ENCODE assay signal across 1 cellular context in genomic region chr11:57440744-57441414, GRCh38.
TF ChIP-seq lines count a peak whose summit lies in the region.

No MANE protein-coding gene starts in this region.

TF ChIP-seq in HepG2, 621 proteins besides CTCF, POLR2A, EP300 and RAD21 (continued from another document and continues in another):
- TF ChIP-seq NFAT5 (CRISPR knock-in tag; IDR thresholded peaks at IDR 0.05) = no peak
- no peak for TF ChIP-seq ZNF30 (CRISPR knock-in tag; IDR thresholded peaks at IDR 0.05)
- no peak for TF ChIP-seq ZNF879 (CRISPR knock-in tag; IDR thresholded peaks at IDR 0.05)
- TF ChIP-seq MYC (CRISPR knock-in tag; IDR thresholded peaks at IDR 0.05; ENCODE audit: borderline replicate concordance) = no peak
- TF ChIP-seq STAG1 (CRISPR knock-in tag; IDR thresholded peaks at IDR 0.05) = no peak
- TF ChIP-seq ZNF234 (CRISPR knock-in tag; conservative IDR thresholded peaks at IDR 0.05) = no peak
- TF ChIP-seq, protein P1, sequence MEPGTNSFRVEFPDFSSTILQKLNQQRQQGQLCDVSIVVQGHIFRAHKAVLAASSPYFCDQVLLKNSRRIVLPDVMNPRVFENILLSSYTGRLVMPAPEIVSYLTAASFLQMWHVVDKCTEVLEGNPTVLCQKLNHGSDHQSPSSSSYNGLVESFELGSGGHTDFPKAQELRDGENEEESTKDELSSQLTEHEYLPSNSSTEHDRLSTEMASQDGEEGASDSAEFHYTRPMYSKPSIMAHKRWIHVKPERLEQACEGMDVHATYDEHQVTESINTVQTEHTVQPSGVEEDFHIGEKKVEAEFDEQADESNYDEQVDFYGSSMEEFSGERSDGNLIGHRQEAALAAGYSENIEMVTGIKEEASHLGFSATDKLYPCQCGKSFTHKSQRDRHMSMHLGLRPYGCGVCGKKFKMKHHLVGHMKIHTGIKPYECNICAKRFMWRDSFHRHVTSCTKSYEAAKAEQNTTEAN (CRISPR knock-in tag; conservative IDR thresholded peaks at IDR 0.05) = no peak
- no peak for TF ChIP-seq SIX4 (CRISPR knock-in tag; IDR thresholded peaks at IDR 0.05)
- no peak for TF ChIP-seq MTERF4 (CRISPR knock-in tag; IDR thresholded peaks at IDR 0.05)
- no peak for TF ChIP-seq ZNF256 (CRISPR knock-in tag; conservative IDR thresholded peaks at IDR 0.05)
- TF ChIP-seq NR2C2 (CRISPR knock-in tag; IDR thresholded peaks at IDR 0.05; ENCODE audit: borderline replicate concordance) = no peak
- TF ChIP-seq ZNF614 (CRISPR knock-in tag; IDR thresholded peaks at IDR 0.05; ENCODE audit: borderline replicate concordance) = 0 out of 2 replicates have a peak, but pooled peaks have one; percentile 73
- TF ChIP-seq ZNF335 (CRISPR knock-in tag; IDR thresholded peaks at IDR 0.05) = no peak
- no peak for TF ChIP-seq AGO1 (IDR thresholded peaks at IDR 0.05; ENCODE audit: low read depth, low read length, poor library complexity, severe bottlenecking)
- no peak for TF ChIP-seq ZNF883 (CRISPR knock-in tag; IDR thresholded peaks at IDR 0.05; ENCODE audit: not compliant biosample characterization)
- TF ChIP-seq KLF13 (CRISPR knock-in tag; IDR thresholded peaks at IDR 0.05) = no peak
- TF ChIP-seq, protein P2, sequence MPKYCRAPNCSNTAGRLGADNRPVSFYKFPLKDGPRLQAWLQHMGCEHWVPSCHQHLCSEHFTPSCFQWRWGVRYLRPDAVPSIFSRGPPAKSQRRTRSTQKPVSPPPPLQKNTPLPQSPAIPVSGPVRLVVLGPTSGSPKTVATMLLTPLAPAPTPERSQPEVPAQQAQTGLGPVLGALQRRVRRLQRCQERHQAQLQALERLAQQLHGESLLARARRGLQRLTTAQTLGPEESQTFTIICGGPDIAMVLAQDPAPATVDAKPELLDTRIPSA (CRISPR knock-in tag; IDR thresholded peaks at IDR 0.05; ENCODE audit: borderline replicate concordance) = no peak
- TF ChIP-seq CBFB (CRISPR knock-in tag; IDR thresholded peaks at IDR 0.05) = no peak
- TF ChIP-seq ZBTB7B (CRISPR knock-in tag; IDR thresholded peaks at IDR 0.05) = 0 out of 2 replicates have a peak, but pooled peaks have one; percentile 22
- TF ChIP-seq CC2D1A (CRISPR knock-in tag; IDR thresholded peaks at IDR 0.05) = no peak
- TF ChIP-seq ZZZ3 (CRISPR knock-in tag; IDR thresholded peaks at IDR 0.05; ENCODE audit: borderline replicate concordance) = no peak
- no peak for TF ChIP-seq ZNF552 (CRISPR knock-in tag; IDR thresholded peaks at IDR 0.05; ENCODE audit: borderline replicate concordance)
- peak; percentile 62 for TF ChIP-seq ZNF501 (CRISPR knock-in tag; IDR thresholded peaks at IDR 0.05)
- TF ChIP-seq ZNF292 (CRISPR knock-in tag; IDR thresholded peaks at IDR 0.05; ENCODE audit: borderline replicate concordance, low read depth) = no peak; the same call in 1 of the 2 replicates
- TF ChIP-seq AKAP8 (CRISPR knock-in tag; IDR thresholded peaks at IDR 0.05) = no peak
- TF ChIP-seq, protein P3, sequence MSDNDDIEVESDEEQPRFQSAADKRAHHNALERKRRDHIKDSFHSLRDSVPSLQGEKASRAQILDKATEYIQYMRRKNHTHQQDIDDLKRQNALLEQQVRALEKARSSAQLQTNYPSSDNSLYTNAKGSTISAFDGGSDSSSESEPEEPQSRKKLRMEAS (IDR thresholded peaks at IDR 0.05) = no peak; the same call in 1 of the 2 replicates
- TF ChIP-seq, protein P4, sequence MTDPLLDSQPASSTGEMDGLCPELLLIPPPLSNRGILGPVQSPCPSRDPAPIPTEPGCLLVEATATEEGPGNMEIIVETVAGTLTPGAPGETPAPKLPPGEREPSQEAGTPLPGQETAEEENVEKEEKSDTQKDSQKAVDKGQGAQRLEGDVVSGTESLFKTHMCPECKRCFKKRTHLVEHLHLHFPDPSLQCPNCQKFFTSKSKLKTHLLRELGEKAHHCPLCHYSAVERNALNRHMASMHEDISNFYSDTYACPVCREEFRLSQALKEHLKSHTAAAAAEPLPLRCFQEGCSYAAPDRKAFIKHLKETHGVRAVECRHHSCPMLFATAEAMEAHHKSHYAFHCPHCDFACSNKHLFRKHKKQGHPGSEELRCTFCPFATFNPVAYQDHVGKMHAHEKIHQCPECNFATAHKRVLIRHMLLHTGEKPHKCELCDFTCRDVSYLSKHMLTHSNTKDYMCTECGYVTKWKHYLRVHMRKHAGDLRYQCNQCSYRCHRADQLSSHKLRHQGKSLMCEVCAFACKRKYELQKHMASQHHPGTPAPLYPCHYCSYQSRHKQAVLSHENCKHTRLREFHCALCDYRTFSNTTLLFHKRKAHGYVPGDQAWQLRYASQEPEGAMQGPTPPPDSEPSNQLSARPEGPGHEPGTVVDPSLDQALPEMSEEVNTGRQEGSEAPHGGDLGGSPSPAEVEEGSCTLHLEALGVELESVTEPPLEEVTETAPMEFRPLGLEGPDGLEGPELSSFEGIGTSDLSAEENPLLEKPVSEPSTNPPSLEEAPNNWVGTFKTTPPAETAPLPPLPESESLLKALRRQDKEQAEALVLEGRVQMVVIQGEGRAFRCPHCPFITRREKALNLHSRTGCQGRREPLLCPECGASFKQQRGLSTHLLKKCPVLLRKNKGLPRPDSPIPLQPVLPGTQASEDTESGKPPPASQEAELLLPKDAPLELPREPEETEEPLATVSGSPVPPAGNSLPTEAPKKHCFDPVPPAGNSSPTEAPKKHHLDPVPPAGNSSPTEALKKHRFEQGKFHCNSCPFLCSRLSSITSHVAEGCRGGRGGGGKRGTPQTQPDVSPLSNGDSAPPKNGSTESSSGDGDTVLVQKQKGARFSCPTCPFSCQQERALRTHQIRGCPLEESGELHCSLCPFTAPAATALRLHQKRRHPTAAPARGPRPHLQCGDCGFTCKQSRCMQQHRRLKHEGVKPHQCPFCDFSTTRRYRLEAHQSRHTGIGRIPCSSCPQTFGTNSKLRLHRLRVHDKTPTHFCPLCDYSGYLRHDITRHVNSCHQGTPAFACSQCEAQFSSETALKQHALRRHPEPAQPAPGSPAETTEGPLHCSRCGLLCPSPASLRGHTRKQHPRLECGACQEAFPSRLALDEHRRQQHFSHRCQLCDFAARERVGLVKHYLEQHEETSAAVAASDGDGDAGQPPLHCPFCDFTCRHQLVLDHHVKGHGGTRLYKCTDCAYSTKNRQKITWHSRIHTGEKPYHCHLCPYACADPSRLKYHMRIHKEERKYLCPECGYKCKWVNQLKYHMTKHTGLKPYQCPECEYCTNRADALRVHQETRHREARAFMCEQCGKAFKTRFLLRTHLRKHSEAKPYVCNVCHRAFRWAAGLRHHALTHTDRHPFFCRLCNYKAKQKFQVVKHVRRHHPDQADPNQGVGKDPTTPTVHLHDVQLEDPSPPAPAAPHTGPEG (CRISPR knock-in tag; IDR thresholded peaks at IDR 0.05) = no peak
- no peak for TF ChIP-seq YEATS4 (CRISPR knock-in tag; IDR thresholded peaks at IDR 0.05; ENCODE audit: borderline replicate concordance)
- no peak for TF ChIP-seq NONO (IDR thresholded peaks at IDR 0.05)
- TF ChIP-seq NONO (CRISPR knock-in tag; conservative IDR thresholded peaks at IDR 0.05) = peak; percentile 31; the same call in 1 of the 2 replicates
- TF ChIP-seq YEATS2 (CRISPR knock-in tag; IDR thresholded peaks at IDR 0.05; ENCODE audit: borderline replicate concordance) = no peak
- no peak for TF ChIP-seq NFIB (CRISPR knock-in tag; IDR thresholded peaks at IDR 0.05; ENCODE audit: borderline replicate concordance)
- no peak for TF ChIP-seq ZNF605 (CRISPR knock-in tag; IDR thresholded peaks at IDR 0.05)
- TF ChIP-seq ZFAT (CRISPR knock-in tag; conservative IDR thresholded peaks at IDR 0.05) = no peak
- no peak for TF ChIP-seq ZKSCAN5 (CRISPR knock-in tag; IDR thresholded peaks at IDR 0.05)
- TF ChIP-seq NPAS2 (CRISPR knock-in tag; IDR thresholded peaks at IDR 0.05; ENCODE audit: borderline replicate concordance) = no peak
- no peak for TF ChIP-seq ZNF878 (CRISPR knock-in tag; IDR thresholded peaks at IDR 0.05)
- TF ChIP-seq, protein P5, sequence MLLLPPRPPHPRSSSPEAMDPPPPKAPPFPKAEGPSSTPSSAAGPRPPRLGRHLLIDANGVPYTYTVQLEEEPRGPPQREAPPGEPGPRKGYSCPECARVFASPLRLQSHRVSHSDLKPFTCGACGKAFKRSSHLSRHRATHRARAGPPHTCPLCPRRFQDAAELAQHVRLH (CRISPR knock-in tag; IDR thresholded peaks at IDR 0.05; ENCODE audit: borderline replicate concordance, low read depth) = no peak
- TF ChIP-seq NFYC (CRISPR knock-in tag; IDR thresholded peaks at IDR 0.05) = no peak
- peak; percentile 34; the same call in 1 of the 2 replicates for TF ChIP-seq SKIL (CRISPR knock-in tag; IDR thresholded peaks at IDR 0.05; ENCODE audit: borderline replicate concordance)
- TF ChIP-seq HOXD1 (CRISPR knock-in tag; IDR thresholded peaks at IDR 0.05) = no peak
- no peak for TF ChIP-seq ZNF577 (CRISPR knock-in tag; IDR thresholded peaks at IDR 0.05; ENCODE audit: borderline replicate concordance, low read depth)
- 0 out of 2 replicates have a peak, but pooled peaks have one; percentile 22 for TF ChIP-seq ARID2 (CRISPR knock-in tag; IDR thresholded peaks at IDR 0.05; ENCODE audit: borderline replicate concordance)
- no peak for TF ChIP-seq ZNF513 (CRISPR knock-in tag; conservative IDR thresholded peaks at IDR 0.05)
- TF ChIP-seq ZNF670 (CRISPR knock-in tag; IDR thresholded peaks at IDR 0.05; ENCODE audit: borderline replicate concordance) = no peak
- 0 out of 2 replicates have a peak, but pooled peaks have one; percentile 19 for TF ChIP-seq ZNF431 (CRISPR knock-in tag; IDR thresholded peaks at IDR 0.05; ENCODE audit: borderline replicate concordance, low read depth)
- TF ChIP-seq, protein P6, sequence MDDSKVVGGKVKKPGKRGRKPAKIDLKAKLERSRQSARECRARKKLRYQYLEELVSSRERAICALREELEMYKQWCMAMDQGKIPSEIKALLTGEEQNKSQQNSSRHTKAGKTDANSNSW (CRISPR knock-in tag; IDR thresholded peaks at IDR 0.05; ENCODE audit: borderline replicate concordance) = no peak
- no peak for TF ChIP-seq HNRNPL (IDR thresholded peaks at IDR 0.05; ENCODE audit: low read depth, low read length)
